26 cellular contexts compared by ENCODE assay signal in the genomic region with DNA sequence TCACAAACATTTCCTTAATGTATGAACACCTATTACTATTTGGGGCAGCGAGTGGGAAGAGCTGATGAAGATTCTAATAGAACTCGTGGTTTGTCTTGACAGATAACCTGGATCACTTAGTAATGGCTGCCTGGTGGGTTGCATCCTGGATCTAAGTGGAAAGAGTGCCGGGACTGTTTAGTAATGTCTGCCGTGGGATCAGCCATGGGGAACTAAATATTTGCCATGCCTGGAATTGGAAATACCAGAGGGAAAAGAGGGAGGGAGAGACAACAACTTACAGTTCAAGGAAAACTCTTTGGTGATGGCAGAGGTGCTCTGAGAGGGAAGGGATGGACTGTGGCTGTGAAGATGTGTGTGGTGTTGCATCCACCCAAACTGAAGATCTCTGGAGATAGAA. TPM values are rescaled to one million over a fixed set of nuclear protein-coding genes. Genes with fewer than 3 reads are reported as not detected.
"Had no signal": no experiment of that assay in that cellular context is flagged by ENCODE, and none has a peak within 500 bp of the region (broad histone marks: within the 10 kb centered on the region; RNA-seq: fewer than 3 reads in every experiment).

No MANE protein-coding gene starts in this region.

- ATAC-seq: HepG2, Right ventricle myocardium inferior, SK-N-SH treated with all-trans-retinoic acid at 6 μM for 48 hours had no signal

- H3K4me2 ChIP-seq: KMS-11, PC-9 had no signal

- H3K4me1 ChIP-seq: Peyer's patch, SJCRH30 had no signal

- H3K27ac ChIP-seq: KMS-11, PC-9, Peyer's patch, SJCRH30 had no signal

- DNase-seq: IMR-90, MG63, NCI-H1092, NCI-H1105 treated with DMSO at 0.1 percent for 48 hours, NCI-H1417 treated with DMSO at 0.1 percent for 48 hours, NCI-H146, NCI-H1694 treated with DMSO at 0.1 percent for 48 hours, NCI-H2029, NCI-H2081 treated with DMSO at 0.1 percent for 48 hours, NCI-H2171, NCI-H226, NCI-H446, NCI-H510A, NCI-H524 treated with DMSO at 0.1 percent for 48 hours, NCI-H69, NCI-H774, PC-9, Peyer's patch, SHP77 treated with DMSO at 0.1 percent for 48 hours, SJCRH30 had no signal

- H3K4me3 ChIP-seq: MG63, PC-9, Peyer's patch, SJCRH30 had no signal

- H3K9me3 ChIP-seq: MG63, Peyer's patch, SJCRH30 had no signal

- H3K36me3 ChIP-seq: MG63, Peyer's patch, SJCRH30 had no signal

- H2AFZ ChIP-seq: PC-9 had no signal

RNA-seq across cellular contexts. Expression of a gene that starts 21.3 kb away (rescaled TPM):
- total RNA-seq: HepG2, HT1080, IMR-90, PC-9, Peyer's patch, Right ventricle myocardium inferior, RPMI7951, SJCRH30 had no signal
